Comparison of ENCODE assay signal across 10 cellular contexts in the genomic region with DNA sequence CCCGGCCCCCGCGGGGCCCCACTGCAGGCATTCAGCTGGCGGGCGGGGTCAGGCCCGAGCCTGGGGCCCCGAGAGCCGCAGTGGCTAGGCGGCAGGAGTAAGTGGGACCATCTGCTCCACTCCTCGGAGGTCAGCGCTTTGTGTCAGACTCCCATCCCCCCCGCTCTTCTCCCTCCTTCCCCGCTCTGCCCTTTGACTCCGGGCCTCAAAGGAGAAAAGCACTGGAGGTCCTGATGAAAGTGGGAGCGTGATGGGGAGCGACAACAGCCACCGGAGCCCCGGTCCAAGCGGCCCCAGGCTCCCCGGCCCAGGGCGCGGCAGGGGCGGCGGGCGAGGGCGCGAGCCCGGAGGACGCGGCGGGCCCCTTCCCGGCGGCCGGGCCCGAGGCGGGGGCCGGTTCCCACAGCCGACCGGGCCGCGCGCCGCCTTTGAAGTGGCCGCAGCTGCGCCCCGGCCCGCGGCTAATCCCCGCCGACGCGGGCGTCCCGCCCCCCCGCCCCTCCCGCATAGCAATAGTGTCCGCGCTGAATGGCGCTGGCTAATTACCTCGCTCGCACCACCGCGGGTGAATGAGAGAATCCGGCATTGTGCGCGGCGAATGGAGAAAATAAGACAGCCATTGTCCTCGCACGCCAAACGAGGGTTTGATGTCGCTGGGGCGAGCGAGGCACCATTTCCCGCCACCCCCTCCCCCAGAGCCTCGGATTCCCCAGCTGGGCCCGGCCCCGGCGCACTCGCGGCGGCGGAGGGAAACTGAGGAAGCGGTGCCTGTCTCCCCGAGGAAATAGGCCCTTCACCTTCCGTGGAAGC. TPM values are rescaled to one million over a fixed set of nuclear protein-coding genes. Genes with fewer than 3 reads are reported as not detected.
DNase-seq lines count a peak whose midpoint lies in the region; ATAC-seq, FAIRE-seq and TF ChIP-seq lines count a peak whose summit lies in the region.
"Had no signal": no experiment of that assay in that cellular context is flagged by ENCODE, and none has a peak within 500 bp of the region (broad histone marks: within the 10 kb centered on the region; RNA-seq: fewer than 3 reads in every experiment).

No MANE protein-coding gene starts in this region.

- no peak overlapping the region for H2AFZ ChIP-seq in neuron (ENCODE audit: low read depth, low read length)

- H3K4me1 ChIP-seq in neuron (ENCODE audit: insufficient read depth, low read length) (peaks cover 29% of the 10 kb centered on the region), small intestine (ENCODE audit: control insufficient read depth in 2 of 2, insufficient read depth in 1 of 2, low read depth in 1 of 2, low read length in 1 of 2) (no peaks in the 10 kb centered on the region)

- intact Hi-C loops in sciatic nerve (cut with DNase I), result no loop called here

- no peak for DNase-seq in AG10803 (ENCODE audit: low read depth)
- peak; percentile 27 for DNase-seq in NCI-H82 treated with DMSO at 0.1 percent for 48 hours (lab: John Stamatoyannopoulos, UW; ENCODE audit: unreplicated experiment)
- peak in 1 of 2 donors; percentile 14 for DNase-seq in foreskin fibroblast
- DNase-seq in small intestine, result no peak
- no peak for DNase-seq in sciatic nerve (ENCODE audit: low spot score)
- no peak for DNase-seq in 8988T

- no peaks in the 10 kb centered on the region for H3K27me3 ChIP-seq in neuron (ENCODE audit: insufficient read depth, low read length)
- H3K27me3 ChIP-seq in small intestine (ENCODE audit: control insufficient read depth in 2 of 2, insufficient read depth in 2 of 2, low read length in 2 of 2), result peaks cover 6% of the 10 kb centered on the region in 2 donors

- WGBS in small intestine, 3 donors, result 3 to 6% (median 3%) methylated on average over 53 to 85 of the region's 85 CpGs

- H3K36me3 ChIP-seq in neuron (ENCODE audit: insufficient read depth, low read length) (peaks cover 20% of the 10 kb centered on the region), small intestine (ENCODE audit: control insufficient read depth in 2 of 2, insufficient read depth in 2 of 2, low read length in 2 of 2) (no peaks in the 10 kb centered on the region)

- H3K9me3 ChIP-seq in neuron (ENCODE audit: low read length) (no peaks in the 10 kb centered on the region), small intestine (ENCODE audit: control insufficient read depth, low read depth) (no peaks in the 10 kb centered on the region)

- peak overlapping the region; percentile 31 for H3K4me3 ChIP-seq in AG10803 (ENCODE audit: low read length)
- peak overlapping the region; percentile 24 to 44 for H3K4me3 ChIP-seq in foreskin fibroblast (ENCODE audit: low read depth in 1 of 2, low read length in 2 of 2)
- H3K4me3 ChIP-seq in neuron (ENCODE audit: low read length), result peak overlapping the region; percentile 36
- peak overlapping the region in 1 of 2 donors; percentile 27 for H3K4me3 ChIP-seq in small intestine (ENCODE audit: low read depth in 1 of 2, low read length in 2 of 2)

- H3K27ac ChIP-seq in small intestine (ENCODE audit: low read depth in 1 of 2, low read length in 1 of 2), result no peak overlapping the region

- FAIRE-seq in small intestine (lab: Jason Lieb, UNC), result no peak

- ATAC-seq in HG03095 (IDR thresholded peaks at IDR 0.05; ENCODE audit: unreplicated experiment) (no peak), sciatic nerve (no peak)

- TF ChIP-seq CTCF in AG10803 (conservative IDR thresholded peaks at IDR 0.05; ENCODE audit: low read length), result no peak
- no peak for TF ChIP-seq CTCF in foreskin fibroblast (IDR thresholded peaks at IDR 0.05; ENCODE audit: low read depth, low read length)

RNA-seq across cellular contexts. Expression of gene IGDCC3, which starts 22.4 kb away (rescaled TPM):
- under 1 TPM in 1 of 3 donors, not detected in 2; 0.18 TPM for polyA plus RNA-seq in small intestine
- not detected for total RNA-seq in sciatic nerve
- total RNA-seq: NCI-H460 had no signal

RNA-seq across cellular contexts. Expression of gene RNU5B-1, which starts 50.9 kb away (rescaled TPM):
- not detected for polyA plus RNA-seq in small intestine
- total RNA-seq in sciatic nerve, result 44.7 TPM
- total RNA-seq: NCI-H460, ureter had no signal

RNA-seq across cellular contexts. Expression of gene RNU5A-1, which starts 59.5 kb away (rescaled TPM):
- polyA plus RNA-seq in small intestine, result not detected
- not detected for total RNA-seq in sciatic nerve
- total RNA-seq: NCI-H460, ureter had no signal
